In genomic region chr1:101357444-101357986, GRCh38 we compare ENCODE assay signal across 8 cellular contexts.
DNase-seq lines count a peak whose midpoint lies in the region; ATAC-seq, FAIRE-seq and TF ChIP-seq lines count a peak whose summit lies in the region.

No MANE protein-coding gene starts in this region.

- ATAC-seq in CD4-positive, CD25-positive, alpha-beta regulatory T cell (ENCODE audit: low read depth in 2 of 2) = peak; percentile 98 to 99
- peak; percentile 99 for ATAC-seq in HG03342 (IDR thresholded peaks at IDR 0.05; ENCODE audit: unreplicated experiment)
- ATAC-seq in activated CD4-positive, alpha-beta T cell treated with anti-CD3 and anti-CD28 coated beads for 36 hours = peak; percentile 100

- TF ChIP-seq RAD21 in liver (IDR thresholded peaks at IDR 0.05) = peak; percentile 88 to 92

- TF ChIP-seq CTCF in choroid plexus epithelial cell (conservative IDR thresholded peaks at IDR 0.05; ENCODE audit: low read depth, low read length) (peak; percentile 84), liver (IDR thresholded peaks at IDR 0.05; ENCODE audit: low read depth, low read length, missing input control) (peak; percentile 78)

- peaks cover 5% of the 10 kb centered on the region for H3K4me1 ChIP-seq in CD4-positive, CD25-positive, alpha-beta regulatory T cell (ENCODE audit: control insufficient read depth, insufficient read depth, low read length, poor library complexity, severe bottlenecking)
- H3K4me1 ChIP-seq in liver (ENCODE audit: control insufficient read depth in 4 of 4, insufficient read depth in 4 of 4, low read length in 3 of 4) = no peaks in the 10 kb centered on the region

- peak overlapping the region in 2 of 4 donors; percentile 6 to 10 for H3K4me3 Mint-ChIP-seq in CD4-positive, CD25-positive, alpha-beta regulatory T cell
- no peak overlapping the region for H3K4me3 Mint-ChIP-seq in activated CD4-positive, alpha-beta T cell treated with anti-CD3 and anti-CD28 coated beads for 36 hours

- H3K27me3 Mint-ChIP-seq in CD4-positive, CD25-positive, alpha-beta regulatory T cell = peaks cover 20% of the 10 kb centered on the region
- H3K27me3 Mint-ChIP-seq in activated CD4-positive, alpha-beta T cell treated with anti-CD3 and anti-CD28 coated beads for 36 hours = no peaks in the 10 kb centered on the region

- H3K9me3 Mint-ChIP-seq in CD4-positive, CD25-positive, alpha-beta regulatory T cell = no peaks in the 10 kb centered on the region
- H3K9me3 Mint-ChIP-seq in activated CD4-positive, alpha-beta T cell treated with anti-CD3 and anti-CD28 coated beads for 36 hours (ENCODE audit: low read depth) = no peaks in the 10 kb centered on the region

- CTCF ChIA-PET in activated CD4-positive, alpha-beta T cell treated with anti-CD3 and anti-CD28 coated beads for 36 hours (lab: Charles Lee) = interaction anchor here (0.6 to 2.9 kb wide), 57 partner anchors 9 to 1315 kb away, joined by 3 to 54 read pairs (median 4); partner anchors contain the start of genes EXTL2, RTCA and S1PR1

- no peak overlapping the region for H3K9ac ChIP-seq in liver (ENCODE audit: low read depth in 1 of 2, low read length in 2 of 2)

- H3K27ac Mint-ChIP-seq in CD4-positive, CD25-positive, alpha-beta regulatory T cell = peak overlapping the region; percentile 18 to 50 (median 47)
- H3K27ac Mint-ChIP-seq in activated CD4-positive, alpha-beta T cell treated with anti-CD3 and anti-CD28 coated beads for 36 hours = no peak overlapping the region

- 50% methylated on average over 4 of the region's 4 CpGs for WGBS in liver

- POLR2A ChIA-PET in activated CD4-positive, alpha-beta T cell treated with anti-CD3 and anti-CD28 coated beads for 36 hours (lab: Charles Lee) = interaction anchor here (0.6 kb wide), 1 partner anchor 834 kb away, joined by 4 read pairs; no protein-coding TSS in a partner anchor

- no peak overlapping the region for H3K4me3 ChIP-seq in CD4-positive, CD25-positive, alpha-beta regulatory T cell (ENCODE audit: low read depth, low read length)
- no peak overlapping the region for H3K4me3 ChIP-seq in choroid plexus epithelial cell (ENCODE audit: low read depth, low read length)
- H3K4me3 ChIP-seq in liver (ENCODE audit: low read depth in 1 of 3, low read length in 3 of 3) = no peak overlapping the region

- peak; percentile 60 to 89 (median 86) for DNase-seq in CD4-positive, CD25-positive, alpha-beta regulatory T cell
- DNase-seq in GM19239 (ENCODE audit: insufficient read length, low spot score) (peak; percentile 45), NCI-H345 treated with DMSO at 0.1 percent for 48 hours (lab: John Stamatoyannopoulos, UW; ENCODE audit: unreplicated experiment) (peak; percentile 78), choroid plexus epithelial cell (ENCODE audit: low read depth) (peak; percentile 91)
- DNase-seq in activated CD4-positive, alpha-beta T cell treated with anti-CD3 and anti-CD28 coated beads for 36 hours = peak; percentile 76
- DNase-seq in stimulated activated CD8-positive, alpha-beta memory T cell treated with anti-CD3 and anti-CD28 coated beads, Interleukin-15, amount 100 ng/mL, for 1 hour (ENCODE audit: low read depth) = peak; percentile 42

- no peaks in the 10 kb centered on the region for H3K36me3 ChIP-seq in CD4-positive, CD25-positive, alpha-beta regulatory T cell (ENCODE audit: control insufficient read depth, insufficient read depth, low read length)
- H3K36me3 ChIP-seq in liver (ENCODE audit: control insufficient read depth in 4 of 4, insufficient read depth in 3 of 4, low read depth in 1 of 4, low read length in 3 of 4) = no peaks in the 10 kb centered on the region

- no peak overlapping the region for H3K27ac ChIP-seq in CD4-positive, CD25-positive, alpha-beta regulatory T cell (ENCODE audit: insufficient read depth, low read length, poor library complexity, severe bottlenecking)
- H3K27ac ChIP-seq in liver (ENCODE audit: low read depth in 1 of 2, low read length in 2 of 2) = no peak overlapping the region

- peak; percentile 98 for FAIRE-seq in GM19239 (lab: Jason Lieb, UNC)

- H3K36me3 Mint-ChIP-seq in CD4-positive, CD25-positive, alpha-beta regulatory T cell = no peaks in the 10 kb centered on the region
- H3K36me3 Mint-ChIP-seq in activated CD4-positive, alpha-beta T cell treated with anti-CD3 and anti-CD28 coated beads for 36 hours (ENCODE audit: low read depth) = no peaks in the 10 kb centered on the region

- intact Hi-C loops in activated CD4-positive, alpha-beta T cell treated with anti-CD3 and anti-CD28 coated beads for 36 hours (cut with DNase I, micrococcal nuclease) = loop anchor here (1.0 to 10.0 kb wide), 7 partner anchors 48 to 893 kb away; partner anchors contain the start of gene S1PR1 (in 1 of the 2)

- H3K27me3 ChIP-seq in CD4-positive, CD25-positive, alpha-beta regulatory T cell (ENCODE audit: control insufficient read depth, insufficient read depth, low read length) = no peaks in the 10 kb centered on the region
- no peaks in the 10 kb centered on the region for H3K27me3 ChIP-seq in liver (ENCODE audit: control insufficient read depth in 4 of 4, insufficient read depth in 4 of 4, low read length in 3 of 4)

- H3K9me3 ChIP-seq in CD4-positive, CD25-positive, alpha-beta regulatory T cell (ENCODE audit: control insufficient read depth in 2 of 2, low read length in 2 of 2) = no peaks in the 10 kb centered on the region
- H3K9me3 ChIP-seq in liver (ENCODE audit: control insufficient read depth in 4 of 4, low read length in 3 of 4) = no peaks in the 10 kb centered on the region

- H3K4me1 Mint-ChIP-seq in CD4-positive, CD25-positive, alpha-beta regulatory T cell = peaks cover 6 to 9% (median 7%) of the 10 kb centered on the region in 4 donors
- peaks cover 8% of the 10 kb centered on the region for H3K4me1 Mint-ChIP-seq in activated CD4-positive, alpha-beta T cell treated with anti-CD3 and anti-CD28 coated beads for 36 hours

TF ChIP-seq in liver, 16 proteins besides CTCF, POLR2A, EP300 and RAD21:
- no peak for TF ChIP-seq JUND (IDR thresholded peaks at IDR 0.05)
- no peak for TF ChIP-seq SP1 (IDR thresholded peaks at IDR 0.05)
- TF ChIP-seq FOXA2 (IDR thresholded peaks at IDR 0.05) = no peak
- TF ChIP-seq EGR1 (IDR thresholded peaks at IDR 0.05; ENCODE audit: low read depth in 2 of 2) = no peak
- no peak for TF ChIP-seq YY1 (IDR thresholded peaks at IDR 0.05)
- no peak for TF ChIP-seq REST (IDR thresholded peaks at IDR 0.05)
